In genomic region chr4:70778888-70779422, GRCh38 we compare ENCODE assay signal across 14 cellular contexts. TPM values are rescaled to one million over a fixed set of nuclear protein-coding genes. Genes with fewer than 3 reads are reported as not detected.
DNase-seq lines count a peak whose midpoint lies in the region; ATAC-seq, FAIRE-seq and TF ChIP-seq lines count a peak whose summit lies in the region.
"Had no signal": no experiment of that assay in that cellular context is flagged by ENCODE, and none has a peak within 500 bp of the region (broad histone marks: within the 10 kb centered on the region; RNA-seq: fewer than 3 reads in every experiment).

No MANE protein-coding gene starts in this region.

- peaks cover 2% of the 10 kb centered on the region for H3K4me1 ChIP-seq in cardiac muscle cell (ENCODE audit: low read depth)
- H3K4me1 ChIP-seq in right atrium auricular region = peaks cover 0 to 7% of the 10 kb centered on the region in 2 donors
- peaks cover 6 to 10% of the 10 kb centered on the region in 2 donors for H3K4me1 ChIP-seq in left lung
- no peaks in the 10 kb centered on the region for H3K4me1 ChIP-seq in aorta (ENCODE audit: control insufficient read depth in 1 of 2, insufficient read depth in 2 of 2, low read length in 2 of 2)
- H3K4me1 ChIP-seq: psoas muscle, SJCRH30, suprapubic skin had no signal

- no peak for FAIRE-seq in bronchial epithelial cell (lab: Jason Lieb, UNC)

- intact Hi-C loops in left lung (cut with DNase I) (no loop called here), aorta (cut with DNase I) (no loop called here)

- H3K27me3 ChIP-seq in cardiac muscle cell = no peaks in the 10 kb centered on the region
- H3K27me3 ChIP-seq in right atrium auricular region = no peaks in the 10 kb centered on the region
- H3K27me3 ChIP-seq in bronchial epithelial cell (ENCODE audit: control insufficient read depth, insufficient read depth, low read length) = no peaks in the 10 kb centered on the region
- H3K27me3 ChIP-seq in left lung = no peaks in the 10 kb centered on the region
- no peaks in the 10 kb centered on the region for H3K27me3 ChIP-seq in aorta (ENCODE audit: control insufficient read depth in 1 of 2, insufficient read depth in 2 of 2, low read length in 1 of 2)
- H3K27me3 ChIP-seq: SJCRH30, suprapubic skin had no signal

- no peaks in the 10 kb centered on the region for H3K9me3 ChIP-seq in cardiac muscle cell (ENCODE audit: low read depth)
- H3K9me3 ChIP-seq in right atrium auricular region = no peaks in the 10 kb centered on the region
- H3K9me3 ChIP-seq in left lung = no peaks in the 10 kb centered on the region
- H3K9me3 ChIP-seq in aorta (ENCODE audit: control insufficient read depth, low read length) = no peaks in the 10 kb centered on the region
- H3K9me3 ChIP-seq: psoas muscle, SJCRH30, suprapubic skin had no signal

- TF ChIP-seq CTCF in cardiac muscle cell (IDR thresholded peaks at IDR 0.05; ENCODE audit: low read depth, low read length) (no peak), right atrium auricular region (IDR thresholded peaks at IDR 0.05) (no peak), bronchial epithelial cell (IDR thresholded peaks at IDR 0.05; ENCODE audit: insufficient read depth, low read length, severe bottlenecking) (no peak), left lung (IDR thresholded peaks at IDR 0.05) (no peak)

- H3K36me3 ChIP-seq in cardiac muscle cell (peaks cover 9% of the 10 kb centered on the region), right atrium auricular region (peaks cover 21% of the 10 kb centered on the region), bronchial epithelial cell (ENCODE audit: control insufficient read depth, insufficient read depth, low read length) (peaks cover 3% of the 10 kb centered on the region), left lung (peaks cover 0 to 29% of the 10 kb centered on the region in 2 donors), aorta (ENCODE audit: control insufficient read depth in 1 of 2, insufficient read depth in 2 of 2, low read length in 1 of 2) (peaks cover 0 to 6% of the 10 kb centered on the region in 2 donors)

- peak; percentile 27 to 46 for DNase-seq in cardiac muscle cell (ENCODE audit: low read depth in 1 of 2, low spot score in 1 of 2)
- DNase-seq in right atrium auricular region (ENCODE audit: low spot score) = no peak
- peak; percentile 22 for DNase-seq in bronchial epithelial cell (ENCODE audit: low read depth)
- peak in 1 of 2 donors; percentile 46 for DNase-seq in left lung
- DNase-seq in aorta = no peak
- DNase-seq: caudate nucleus, left colon, psoas muscle, SJCRH30 had no signal

- WGBS in aorta, 2 donors = 6 to 11% methylated on average over 5 of the region's 5 CpGs

- ATAC-seq in left lung (peak; percentile 90), aorta (ENCODE audit: low FRiP score) (peak; percentile 56), GM19467 (IDR thresholded peaks at IDR 0.05; ENCODE audit: unreplicated experiment) (no peak), HG03565 (IDR thresholded peaks at IDR 0.05; ENCODE audit: unreplicated experiment) (no peak), HG02763 (IDR thresholded peaks at IDR 0.05; ENCODE audit: unreplicated experiment) (no peak)
- ATAC-seq: activated CD4-positive, CD25-positive, alpha-beta regulatory T cell treated with anti-CD3 and anti-CD28 coated beads, Interleukin-2, amount 50 U/mL, for 24 hours; left colon had no signal

- peak overlapping the region; percentile 69 for H3K27ac ChIP-seq in cardiac muscle cell
- no peak overlapping the region for H3K27ac ChIP-seq in right atrium auricular region
- peak overlapping the region in 1 of 2 donors; percentile 76 for H3K27ac ChIP-seq in left lung
- peak overlapping the region in 1 of 2 donors; percentile 57 for H3K27ac ChIP-seq in aorta (ENCODE audit: low read depth in 1 of 2, low read length in 2 of 2)
- H3K27ac ChIP-seq: psoas muscle, SJCRH30, suprapubic skin had no signal

- H3K4me3 ChIP-seq in cardiac muscle cell (no peak overlapping the region), right atrium auricular region (no peak overlapping the region), bronchial epithelial cell (ENCODE audit: low read depth, low read length) (no peak overlapping the region), left lung (no peak overlapping the region), aorta (ENCODE audit: low read length in 2 of 2) (no peak overlapping the region)
- H3K4me3 ChIP-seq: psoas muscle, SJCRH30, suprapubic skin had no signal

RNA-seq across cellular contexts. Expression of gene RUFY3, which starts 57.2 kb away (rescaled TPM):
- 31.0 and 43.7 TPM in 2 replicates for total RNA-seq in cardiac muscle cell
- polyA plus RNA-seq in cardiac muscle cell = 28.1 and 35.2 TPM in 2 replicates
- 10 to 100 TPM; 14.7 to 16.7 TPM for total RNA-seq in right atrium auricular region
- total RNA-seq in bronchial epithelial cell = 43.2 and 59.8 TPM in 2 replicates
- total RNA-seq in left lung = 10 to 100 TPM; 59.9 to 65.5 TPM
- 10 to 100 TPM; 48.5 to 96.9 TPM for total RNA-seq in aorta
- 10 to 100 TPM in 1 of 2 donors, 1 to 10 TPM in 1; 7.4 to 35.7 TPM for polyA plus RNA-seq in aorta

Comparison
In these comparisons a context has a peak if more than half of its experiments do, and no peak if none do; other contexts are left out.
1. DNase-seq: peak in cardiac muscle cell (2 of 2) and bronchial epithelial cell (single experiment); none in right atrium auricular region (single experiment) and aorta (0 of 2).
2. ATAC-seq: peak in left lung (single experiment) and aorta (single experiment); none in GM19467 (single experiment), HG03565 (single experiment) and HG02763 (single experiment).